ENCODE assay signal across 8 cellular contexts in the genomic region with DNA sequence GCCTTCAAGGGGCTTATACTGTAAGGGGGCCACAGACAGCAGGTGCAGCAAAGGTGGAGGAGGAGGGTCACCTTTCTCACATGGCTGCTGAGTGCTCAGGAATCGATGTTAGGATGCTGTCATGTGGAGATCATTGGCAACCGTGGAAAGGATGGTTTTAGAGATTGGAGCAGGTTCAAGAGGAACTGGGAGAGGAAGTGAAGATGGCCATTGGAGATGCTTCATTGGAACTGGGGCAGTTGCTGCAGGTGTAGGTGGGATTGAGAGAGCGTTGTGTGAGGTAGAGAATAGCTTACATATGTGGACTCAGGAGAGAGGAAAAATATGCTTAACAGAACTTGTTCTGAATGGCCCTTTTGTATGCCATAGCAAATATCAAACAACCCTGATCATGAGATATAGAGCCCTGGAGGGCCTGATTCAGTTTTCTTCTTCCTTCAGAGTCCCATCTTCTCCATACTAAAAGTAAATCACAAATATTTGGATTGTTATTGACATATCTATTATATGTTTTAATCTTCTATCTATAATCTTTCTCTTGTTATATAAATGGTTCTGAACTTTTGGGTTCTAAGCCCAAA. TPM values are rescaled to one million over a fixed set of nuclear protein-coding genes. Genes with fewer than 3 reads are reported as not detected.
DNase-seq lines count a peak whose midpoint lies in the region; ATAC-seq and TF ChIP-seq lines count a peak whose summit lies in the region.

No MANE protein-coding gene starts in this region.

- H3K36me3 Mint-ChIP-seq in activated CD4-positive, alpha-beta T cell treated with anti-CD3 and anti-CD28 coated beads for 36 hours (ENCODE audit: low read depth), result peaks cover 12% of the 10 kb centered on the region
- peaks cover 2% of the 10 kb centered on the region for H3K36me3 Mint-ChIP-seq in T-helper 17 cell (ENCODE audit: low read depth)

- H3K4me1 ChIP-seq in testis, result no peaks in the 10 kb centered on the region

- POLR2A ChIA-PET in activated CD4-positive, alpha-beta T cell treated with anti-CD3 and anti-CD28 coated beads for 36 hours (lab: Charles Lee), result interaction anchor here (1.0 to 1.7 kb wide), 2 partner anchors 23 to 53 kb away, joined by 4 to 5 read pairs; no protein-coding TSS in a partner anchor

- WGBS in testis, 2 donors, result 81 to 88% methylated on average over 3 of the region's 3 CpGs

- H3K36me3 ChIP-seq in testis (ENCODE audit: low read depth, missing control alignments), result no peaks in the 10 kb centered on the region

- no peak overlapping the region for H3K4me3 ChIP-seq in skin epidermis
- no peak overlapping the region for H3K4me3 ChIP-seq in testis

- intact Hi-C loops in activated CD4-positive, alpha-beta T cell treated with anti-CD3 and anti-CD28 coated beads for 36 hours (cut with DNase I, micrococcal nuclease), result loop anchor here (1.0 to 2.0 kb wide), 6 partner anchors 23 to 90 kb away; a partner anchor contains a TSS
- intact Hi-C loops in testis (cut with DNase I; ENCODE audit: low total_unique reads), result no loop called here

- H3K27ac ChIP-seq in skin epidermis (peak overlapping the region in 14 of 21 experiments; percentile 9 to 89 (median 54)), testis (no peak overlapping the region), caudate nucleus (ENCODE audit: low read depth, low read length) (no peak overlapping the region)

- H3K9me3 ChIP-seq in T-helper 17 cell (ENCODE audit: control insufficient read depth, low read length, poor library complexity, severe bottlenecking) (no peaks in the 10 kb centered on the region), testis (no peaks in the 10 kb centered on the region)

- no peaks in the 10 kb centered on the region for H3K27me3 ChIP-seq in testis

- H3K4me1 Mint-ChIP-seq in activated CD4-positive, alpha-beta T cell treated with anti-CD3 and anti-CD28 coated beads for 36 hours, result peaks cover 55% of the 10 kb centered on the region
- peaks cover 48% of the 10 kb centered on the region for H3K4me1 Mint-ChIP-seq in T-helper 17 cell

- DNase-seq in activated CD4-positive, alpha-beta T cell treated with anti-CD3 and anti-CD28 coated beads for 36 hours, result no peak
- DNase-seq in activated CD4-positive, alpha-beta T cell treated with anti-CD3 and anti-CD28 coated beads, Interleukin-2, amount 50 U/mL, for 48 hours, result no peak
- DNase-seq in T-helper 17 cell (no peak), testis (no peak), caudate nucleus (lab: John Stamatoyannopoulos, UW) (no peak), kidney glomerular epithelial cell (lab: John Stamatoyannopoulos, UW) (no peak)

- CTCF ChIA-PET in activated CD4-positive, alpha-beta T cell treated with anti-CD3 and anti-CD28 coated beads for 36 hours (lab: Charles Lee), result interaction anchor here (0.6 to 1.8 kb wide), 4 partner anchors 14 to 124 kb away, joined by 3 to 6 read pairs (median 4); no protein-coding TSS in a partner anchor

- TF ChIP-seq CTCF in testis (IDR thresholded peaks at IDR 0.05), result no peak

- no peak for TF ChIP-seq POLR2A in testis (IDR thresholded peaks at IDR 0.05)

- no peak for ATAC-seq in activated CD4-positive, alpha-beta T cell treated with anti-CD3 and anti-CD28 coated beads for 36 hours
- ATAC-seq in HG02981 (IDR thresholded peaks at IDR 0.05; ENCODE audit: unreplicated experiment), result peak; percentile 20
- ATAC-seq in T-helper 17 cell, result no peak

- H3K4me3 Mint-ChIP-seq in activated CD4-positive, alpha-beta T cell treated with anti-CD3 and anti-CD28 coated beads for 36 hours, result peak overlapping the region; percentile 54
- H3K4me3 Mint-ChIP-seq in T-helper 17 cell, result peak overlapping the region; percentile 93

- no peaks in the 10 kb centered on the region for H3K9me3 Mint-ChIP-seq in activated CD4-positive, alpha-beta T cell treated with anti-CD3 and anti-CD28 coated beads for 36 hours (ENCODE audit: low read depth)

- H3K27ac Mint-ChIP-seq in activated CD4-positive, alpha-beta T cell treated with anti-CD3 and anti-CD28 coated beads for 36 hours, result peak overlapping the region; percentile 97
- peak overlapping the region; percentile 97 for H3K27ac Mint-ChIP-seq in T-helper 17 cell

- no peaks in the 10 kb centered on the region for H3K27me3 Mint-ChIP-seq in activated CD4-positive, alpha-beta T cell treated with anti-CD3 and anti-CD28 coated beads for 36 hours
- H3K27me3 Mint-ChIP-seq in T-helper 17 cell, result no peaks in the 10 kb centered on the region

RNA-seq across cellular contexts. Expression of a gene that starts 40.8 kb away (rescaled TPM):
- total RNA-seq in activated CD4-positive, alpha-beta T cell treated with anti-CD3 and anti-CD28 coated beads for 36 hours, result under 1 TPM in 1 of 2 experiments, not detected in 1; 0.21 TPM
- total RNA-seq in T-helper 17 cell, result under 1 TPM in 1 of 2 donors, not detected in 1; 0.62 TPM
- total RNA-seq in testis, result 10 to 100 TPM in 1 of 2 donors, 1 to 10 TPM in 1; 5.0 to 14.4 TPM
- polyA plus RNA-seq in testis (ENCODE audit: insufficient read depth, low read depth, low replicate concordance), result 4.2 TPM

Comparison
In these comparisons a context has a peak if more than half of its experiments do, and no peak if none do; other contexts are left out.
1. H3K27ac ChIP-seq: peak in skin epidermis (14 of 21); none in testis (0 of 2) and caudate nucleus (single experiment).